Comparison of ENCODE assay signal across 26 cellular contexts in the genomic region with DNA sequence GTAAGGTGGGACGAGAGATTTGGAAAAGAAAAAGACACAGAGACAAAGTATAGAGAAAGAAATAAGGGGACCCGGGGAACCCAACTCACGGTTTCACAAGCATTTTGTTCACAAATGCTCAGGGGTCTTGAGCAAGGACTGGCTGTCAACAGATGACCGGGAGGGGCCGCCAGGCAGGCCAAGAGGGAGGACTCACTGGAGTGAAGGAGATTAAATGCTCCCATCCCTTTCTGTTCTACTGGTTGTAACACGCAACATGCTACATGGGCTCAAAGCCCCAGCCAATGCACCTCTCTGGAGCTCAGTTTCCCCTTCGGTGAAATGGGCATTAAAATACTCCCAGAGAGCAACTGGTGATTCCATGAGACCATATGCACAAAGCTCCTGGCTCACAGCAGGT. TPM values are rescaled to one million over a fixed set of nuclear protein-coding genes. Genes with fewer than 3 reads are reported as not detected.
"Had no signal": no experiment of that assay in that cellular context is flagged by ENCODE, and none has a peak within 500 bp of the region (broad histone marks: within the 10 kb centered on the region; RNA-seq: fewer than 3 reads in every experiment).

No MANE protein-coding gene starts in this region.

- H3K4me1 Mint-ChIP-seq: immature natural killer cell had no signal

- H3K27me3 ChIP-seq: foreskin keratinocyte, neural progenitor cell, right atrium auricular region, transverse colon had no signal

- H2AFZ ChIP-seq: neural progenitor cell, parathyroid adenoma had no signal

- H3K4me2 ChIP-seq: neural progenitor cell had no signal

- H3K79me2 ChIP-seq: parathyroid adenoma had no signal

- H3K36me3 Mint-ChIP-seq: immature natural killer cell; memory B cell; mesothelial cell of epicardium; naive thymus-derived CD4-positive, alpha-beta T cell; neural progenitor cell; stimulated activated naive B cell treated with anti-CD40 and anti-IgM and Interleukin-4, amounts not matched to agents 10 μg/mL and 1 μg/mL and 100 μg/mL, for 72 hours had no signal

- H3K9ac ChIP-seq: neural progenitor cell, parathyroid adenoma had no signal

- H3K36me3 ChIP-seq: esophagus muscularis mucosa, gastroesophageal sphincter, heart left ventricle, neural progenitor cell, prostate gland, right atrium auricular region, transverse colon, vagina had no signal

- DNase-seq: cerebellar nuclear complex; effector CD8-positive, alpha-beta T cell; foreskin keratinocyte; heart left ventricle; hippocampal formation; immature natural killer cell; naive thymus-derived CD4-positive, alpha-beta T cell; stimulated activated CD4-positive, alpha-beta T cell treated with anti-CD3 and anti-CD28 coated beads, Interleukin-15, amount 100 ng/mL, for 24 hours; stimulated activated CD4-positive, alpha-beta T cell treated with anti-CD3 and anti-CD28 coated beads, Interleukin-2, amount 100 ng/mL, for 48 hours; stimulated activated naive B cell treated with anti-CD40 and anti-IgM and Interleukin-4, amounts not matched to agents 10 μg/mL and 1 μg/mL and 100 μg/mL, for 72 hours; transverse colon had no signal

- H3K4me3 Mint-ChIP-seq: dendritic cell treated with granulocyte-macrophage colony-stimulating factor and Interleukin-4, amounts not matched to agents 40 ng/mL and 50 ng/mL, for 4 days; immature natural killer cell; memory B cell; mesothelial cell of epicardium; naive thymus-derived CD4-positive, alpha-beta T cell; nephron; neural progenitor cell; stimulated activated naive B cell treated with anti-CD40 and anti-IgM and Interleukin-4, amounts not matched to agents 10 μg/mL and 1 μg/mL and 100 μg/mL, for 72 hours; stimulated activated naive CD8-positive, alpha-beta T cell treated with anti-CD3 and anti-CD28 coated beads, Interleukin-15, Interleukin-2, amounts not matched to agents 100 ng/mL and 50 ng/mL, for 24 hours had no signal

- H3K9me3 Mint-ChIP-seq: dendritic cell treated with granulocyte-macrophage colony-stimulating factor and Interleukin-4, amounts not matched to agents 40 ng/mL and 50 ng/mL, for 4 days; immature natural killer cell; memory B cell; mesothelial cell of epicardium; nephron; neural progenitor cell; stimulated activated naive B cell treated with anti-CD40 and anti-IgM and Interleukin-4, amounts not matched to agents 10 μg/mL and 1 μg/mL and 100 μg/mL, for 72 hours; stimulated activated naive CD8-positive, alpha-beta T cell treated with anti-CD3 and anti-CD28 coated beads, Interleukin-15, Interleukin-2, amounts not matched to agents 100 ng/mL and 50 ng/mL, for 24 hours had no signal

- H3K27ac Mint-ChIP-seq: dendritic cell treated with granulocyte-macrophage colony-stimulating factor and Interleukin-4, amounts not matched to agents 40 ng/mL and 50 ng/mL, for 4 days; immature natural killer cell; memory B cell; mesothelial cell of epicardium; naive thymus-derived CD4-positive, alpha-beta T cell; nephron; neural progenitor cell; stimulated activated naive B cell treated with anti-CD40 and anti-IgM and Interleukin-4, amounts not matched to agents 10 μg/mL and 1 μg/mL and 100 μg/mL, for 72 hours; stimulated activated naive CD8-positive, alpha-beta T cell treated with anti-CD3 and anti-CD28 coated beads, Interleukin-15, Interleukin-2, amounts not matched to agents 100 ng/mL and 50 ng/mL, for 24 hours had no signal

- H3K27ac ChIP-seq: esophagus muscularis mucosa, foreskin keratinocyte, gastroesophageal sphincter, heart left ventricle, neural progenitor cell, parathyroid adenoma, prostate gland, right atrium auricular region, skin epidermis, transverse colon, vagina had no signal

- H3K4me3 ChIP-seq: esophagus muscularis mucosa, gastroesophageal sphincter, heart left ventricle, lung, neural progenitor cell, prostate gland, right atrium auricular region, skin epidermis, transverse colon, vagina had no signal

- H3K4me1 ChIP-seq: esophagus muscularis mucosa, foreskin keratinocyte, gastroesophageal sphincter, parathyroid adenoma, right atrium auricular region, transverse colon, vagina had no signal

- ATAC-seq: foreskin keratinocyte; gastroesophageal sphincter; heart left ventricle; naive thymus-derived CD4-positive, alpha-beta T cell; stimulated activated naive B cell treated with anti-CD40 and anti-IgM and Interleukin-4, amounts not matched to agents 10 μg/mL and 1 μg/mL and 100 μg/mL, for 72 hours had no signal

- H3K9me3 ChIP-seq: esophagus muscularis mucosa, gastroesophageal sphincter, heart left ventricle, prostate gland, right atrium auricular region, transverse colon, vagina had no signal

RNA-seq across cellular contexts. Expression of gene SHANK2, which starts 13.4 kb away (rescaled TPM):
- total RNA-seq: endothelial cell of umbilical vein had no signal
- polyA plus RNA-seq: endothelial cell of umbilical vein; immature natural killer cell; naive thymus-derived CD4-positive, alpha-beta T cell had no signal
